Comparison of ENCODE assay signal across 1 cellular context in genomic region chr1:93877529-93877928, GRCh38.
TF ChIP-seq lines count a peak whose summit lies in the region.

No MANE protein-coding gene starts in this region.

TF ChIP-seq in H1, 55 proteins besides CTCF, POLR2A, EP300 and RAD21:
- TF ChIP-seq JUND (IDR thresholded peaks at IDR 0.05; ENCODE audit: low read length) = no peak
- no peak for TF ChIP-seq ASH2L (IDR thresholded peaks at IDR 0.05; ENCODE audit: low read length)
- TF ChIP-seq, protein P1, sequence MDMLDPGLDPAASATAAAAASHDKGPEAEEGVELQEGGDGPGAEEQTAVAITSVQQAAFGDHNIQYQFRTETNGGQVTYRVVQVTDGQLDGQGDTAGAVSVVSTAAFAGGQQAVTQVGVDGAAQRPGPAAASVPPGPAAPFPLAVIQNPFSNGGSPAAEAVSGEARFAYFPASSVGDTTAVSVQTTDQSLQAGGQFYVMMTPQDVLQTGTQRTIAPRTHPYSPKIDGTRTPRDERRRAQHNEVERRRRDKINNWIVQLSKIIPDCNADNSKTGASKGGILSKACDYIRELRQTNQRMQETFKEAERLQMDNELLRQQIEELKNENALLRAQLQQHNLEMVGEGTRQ (IDR thresholded peaks at IDR 0.05; ENCODE audit: low read length) = no peak
- no peak for TF ChIP-seq MAFK (IDR thresholded peaks at IDR 0.05; ENCODE audit: low read depth, low read length)
- no peak for TF ChIP-seq EGR1 (IDR thresholded peaks at IDR 0.05; ENCODE audit: borderline replicate concordance, low read depth, low read length)
- no peak for TF ChIP-seq BCL11A (IDR thresholded peaks at IDR 0.05; ENCODE audit: low read depth in 2 of 2, low read length in 2 of 2)
- no peak for TF ChIP-seq CHD2 (IDR thresholded peaks at IDR 0.05; ENCODE audit: low read length)
- no peak for TF ChIP-seq PHF8 (conservative IDR thresholded peaks at IDR 0.05; ENCODE audit: low read depth, low read length)
- TF ChIP-seq RNF2 (IDR thresholded peaks at IDR 0.05; ENCODE audit: borderline replicate concordance, low read depth, low read length, missing control alignments, poor library complexity, severe bottlenecking) = no peak
- no peak for TF ChIP-seq HDAC2 (IDR thresholded peaks at IDR 0.05; ENCODE audit: borderline replicate concordance in 1 of 2, low read depth in 2 of 2, low read length in 2 of 2)
- no peak for TF ChIP-seq CREB1 (IDR thresholded peaks at IDR 0.05)
- TF ChIP-seq BACH1 (IDR thresholded peaks at IDR 0.05; ENCODE audit: low read length) = no peak
